ENCODE assay signal across 26 cellular contexts in the genomic region with DNA sequence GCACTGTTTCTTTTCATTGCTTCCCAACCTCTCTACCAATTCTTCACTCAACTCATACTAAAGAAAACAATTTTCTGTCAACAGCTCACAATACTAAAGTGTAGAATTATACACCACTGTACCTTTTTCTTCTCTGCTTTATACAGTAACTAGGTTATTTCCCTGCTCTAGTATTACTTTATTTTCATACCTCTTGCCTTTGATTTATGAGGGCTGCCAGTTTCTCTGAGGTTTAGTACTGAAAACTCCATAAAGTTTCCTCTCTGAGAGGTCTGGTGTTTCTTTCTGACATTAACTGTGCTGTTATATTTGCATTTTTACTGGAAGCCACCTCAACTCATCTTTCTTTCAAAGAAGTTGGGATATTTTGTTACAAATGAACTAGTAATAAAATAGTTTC.
"Had no signal": no experiment of that assay in that cellular context is flagged by ENCODE, and none has a peak within 500 bp of the region (broad histone marks: within the 10 kb centered on the region; RNA-seq: fewer than 3 reads in every experiment).

No MANE protein-coding gene starts in this region.

- H3K27ac Mint-ChIP-seq: activated CD4-positive, alpha-beta memory T cell treated with anti-CD3 and anti-CD28 coated beads for 36 hours; activated T-helper 1 cell treated with anti-CD3 and anti-CD28 coated beads, Interleukin-12 subunit alpha, Interleukin-12 subunit beta, Interleukin-2, Interleukin-4 antibody, amounts not matched to agents 30 ng/mL and 10 ng/mL and 1 ng/mL, durations not matched to agents 14 hours and 24 hours and 36 hours; dendritic cell treated with granulocyte-macrophage colony-stimulating factor and Interleukin-4, amounts not matched to agents 40 ng/mL and 50 ng/mL, for 4 days; T-helper 1 cell treated with Interleukin-12 subunit alpha and Interleukin-12 subunit beta and Interleukin-4 antibody, amounts not matched to agents 30 μg/mL and 1 μg/mL, for 36 hours had no signal

- H3K27me3 Mint-ChIP-seq: dendritic cell treated with granulocyte-macrophage colony-stimulating factor and Interleukin-4, amounts not matched to agents 40 ng/mL and 50 ng/mL, for 4 days had no signal

- H3K36me3 ChIP-seq: breast epithelium, esophagus muscularis mucosa, heart left ventricle, left ventricle myocardium inferior, transverse colon had no signal

- FAIRE-seq: TTC549 had no signal

- H3K4me3 ChIP-seq: breast epithelium, esophagus muscularis mucosa, heart left ventricle, left ventricle myocardium inferior, lung, testis, transverse colon had no signal

- H3K9me3 ChIP-seq: breast epithelium, esophagus muscularis mucosa, heart left ventricle, left ventricle myocardium inferior, testis, transverse colon had no signal

- ATAC-seq: foreskin keratinocyte, heart left ventricle, right cardiac atrium had no signal

- H3K36me3 Mint-ChIP-seq: activated CD4-positive, alpha-beta memory T cell treated with anti-CD3 and anti-CD28 coated beads for 36 hours had no signal

- H3K4me3 Mint-ChIP-seq: activated CD4-positive, alpha-beta memory T cell treated with anti-CD3 and anti-CD28 coated beads for 36 hours; activated T-helper 1 cell treated with anti-CD3 and anti-CD28 coated beads, Interleukin-12 subunit alpha, Interleukin-12 subunit beta, Interleukin-2, Interleukin-4 antibody, amounts not matched to agents 30 ng/mL and 10 ng/mL and 1 ng/mL, durations not matched to agents 14 hours and 24 hours and 36 hours; dendritic cell treated with granulocyte-macrophage colony-stimulating factor and Interleukin-4, amounts not matched to agents 40 ng/mL and 50 ng/mL, for 4 days; nephron; T-helper 1 cell treated with Interleukin-12 subunit alpha and Interleukin-12 subunit beta and Interleukin-4 antibody, amounts not matched to agents 30 μg/mL and 1 μg/mL, for 36 hours had no signal

- DNase-seq: activated CD4-positive, alpha-beta memory T cell treated with anti-CD3 and anti-CD28 coated beads for 36 hours; activated CD4-positive, alpha-beta T cell treated with anti-CD3 and anti-CD28 coated beads for 48 hours; activated CD8-positive, alpha-beta memory T cell treated with anti-CD3 and anti-CD28 coated beads, Interleukin-2, amount 50 U/mL, for 4 hours; activated effector memory CD4-positive, alpha-beta T cell treated with anti-CD3 and anti-CD28 coated beads, Interleukin-2, amount 50 U/mL, for 16 hours; activated T-cell treated with anti-CD3 and anti-CD28 coated beads, Interleukin-2, amount 50 U/mL, for 1 hour; central memory CD4-positive, alpha-beta T cell; foreskin keratinocyte; heart left ventricle; left ventricle myocardium inferior; mesendoderm; posterior cingulate gyrus; right cardiac atrium; stimulated activated CD4-positive, alpha-beta T cell treated with anti-CD3 and anti-CD28 coated beads, Interleukin-15, amount 100 ng/mL, for 24 hours; stimulated activated CD4-positive, alpha-beta T cell treated with anti-CD3 and anti-CD28 coated beads, Interleukin-2, amount 100 ng/mL, for 24 hours; T-helper 9 cell; testis; transverse colon had no signal

- H3K9me3 Mint-ChIP-seq: activated CD4-positive, alpha-beta memory T cell treated with anti-CD3 and anti-CD28 coated beads for 36 hours; activated T-helper 1 cell treated with anti-CD3 and anti-CD28 coated beads, Interleukin-12 subunit alpha, Interleukin-12 subunit beta, Interleukin-2, Interleukin-4 antibody, amounts not matched to agents 30 ng/mL and 10 ng/mL and 1 ng/mL, durations not matched to agents 14 hours and 24 hours and 36 hours; dendritic cell treated with granulocyte-macrophage colony-stimulating factor and Interleukin-4, amounts not matched to agents 40 ng/mL and 50 ng/mL, for 4 days; nephron had no signal

- H3K27ac ChIP-seq: breast epithelium, esophagus muscularis mucosa, foreskin keratinocyte, heart left ventricle, left ventricle myocardium inferior, testis, transverse colon, VCaP had no signal

- H3K4me1 ChIP-seq: breast epithelium, foreskin keratinocyte, heart left ventricle, left ventricle myocardium inferior, testis, transverse colon had no signal
